ENCODE assay signal across 27 cellular contexts in genomic region chr1:13794231-13795187, GRCh38.
DNase-seq lines count a peak whose midpoint lies in the region; ATAC-seq, FAIRE-seq and TF ChIP-seq lines count a peak whose summit lies in the region.
"Had no signal": no experiment of that assay in that cellular context is flagged by ENCODE, and none has a peak within 500 bp of the region (broad histone marks: within the 10 kb centered on the region; RNA-seq: fewer than 3 reads in every experiment).

No MANE protein-coding gene starts in this region.

- no peaks in the 10 kb centered on the region for H3K36me3 ChIP-seq in psoas muscle (ENCODE audit: insufficient read depth in 1 of 2, low read depth in 1 of 2)
- H3K36me3 ChIP-seq: BE2C, brain microvascular endothelial cell, colonic mucosa, pancreas had no signal

- no peak for TF ChIP-seq CTCF in psoas muscle (IDR thresholded peaks at IDR 0.05)

- H3K4me1 ChIP-seq in psoas muscle: peaks cover 57% of the 10 kb centered on the region
- H3K4me1 ChIP-seq: BE2C, colonic mucosa, upper lobe of right lung had no signal

- CTCF ChIA-PET in activated CD4-positive, alpha-beta T cell treated with anti-CD3 and anti-CD28 coated beads for 36 hours (lab: Charles Lee): interaction anchor here (0.7 to 1.2 kb wide), 4 partner anchors 64 to 1738 kb away, joined by 3 to 5 read pairs (median 3); no protein-coding TSS in a partner anchor
- CTCF ChIA-PET in activated CD4-positive, alpha-beta T cell treated with anti-CD3 and anti-CD28 coated beads, Interleukin-2, amount 10 ng/mL, durations not matched to agents 7 days and 5 days (lab: Charles Lee): interaction anchor here (0.8 to 1.1 kb wide), 2 partner anchors 13 to 30 kb away, joined by 3 to 6 read pairs; no protein-coding TSS in a partner anchor

- intact Hi-C loops in activated CD4-positive, alpha-beta T cell treated with anti-CD3 and anti-CD28 coated beads for 36 hours (cut with DNase I, micrococcal nuclease): loop anchor here in 1 of 2 experiments (2.0 kb wide), 1 partner anchor 38 kb away; no protein-coding TSS in a partner anchor
- intact Hi-C loops in psoas muscle (cut with DNase I): loop anchor here in 1 of 2 donors (5.0 kb wide), 1 partner anchor 828 kb away; no protein-coding TSS in a partner anchor

- peaks cover 60% of the 10 kb centered on the region for H3K4me1 Mint-ChIP-seq in activated CD4-positive, alpha-beta T cell treated with anti-CD3 and anti-CD28 coated beads for 36 hours
- H3K4me1 Mint-ChIP-seq in activated CD4-positive, alpha-beta T cell treated with anti-CD3 and anti-CD28 coated beads, Interleukin-2, amount 10 ng/mL, durations not matched to agents 7 days and 5 days: peaks cover 17% of the 10 kb centered on the region
- peaks cover 72% of the 10 kb centered on the region for H3K4me1 Mint-ChIP-seq in activated naive CD8-positive, alpha-beta T cell treated with anti-CD3 and anti-CD28 coated beads, Interleukin-2, amount 50 U/mL, for 24 hours

- H3K27me3 Mint-ChIP-seq in activated CD4-positive, alpha-beta T cell treated with anti-CD3 and anti-CD28 coated beads for 36 hours: no peaks in the 10 kb centered on the region
- H3K27me3 Mint-ChIP-seq in activated CD4-positive, alpha-beta T cell treated with anti-CD3 and anti-CD28 coated beads, Interleukin-2, amount 10 ng/mL, durations not matched to agents 7 days and 5 days: no peaks in the 10 kb centered on the region
- H3K27me3 Mint-ChIP-seq in activated naive CD8-positive, alpha-beta T cell treated with anti-CD3 and anti-CD28 coated beads, Interleukin-2, amount 50 U/mL, for 24 hours: no peaks in the 10 kb centered on the region
- H3K27me3 Mint-ChIP-seq: activated CD8-positive, alpha-beta memory T cell treated with anti-CD3 and anti-CD28 coated beads, Interleukin-2, amount 10 ng/mL, durations not matched to agents 7 days and 5 days; activated naive CD8-positive, alpha-beta T cell treated with anti-CD3 and anti-CD28 coated beads, Interleukin-2, amount 10 ng/mL, durations not matched to agents 7 days and 5 days had no signal

- no peaks in the 10 kb centered on the region for H3K27me3 ChIP-seq in psoas muscle (ENCODE audit: insufficient read depth in 3 of 3, low read length in 2 of 3)
- H3K27me3 ChIP-seq: BE2C, brain microvascular endothelial cell, colonic mucosa, hepatocyte, pancreas, sigmoid colon, upper lobe of right lung had no signal

- no peaks in the 10 kb centered on the region for H3K9me3 Mint-ChIP-seq in activated CD4-positive, alpha-beta T cell treated with anti-CD3 and anti-CD28 coated beads for 36 hours (ENCODE audit: low read depth)
- H3K9me3 Mint-ChIP-seq in activated CD4-positive, alpha-beta T cell treated with anti-CD3 and anti-CD28 coated beads, Interleukin-2, amount 10 ng/mL, durations not matched to agents 7 days and 5 days: no peaks in the 10 kb centered on the region
- no peaks in the 10 kb centered on the region for H3K9me3 Mint-ChIP-seq in activated naive CD8-positive, alpha-beta T cell treated with anti-CD3 and anti-CD28 coated beads, Interleukin-2, amount 50 U/mL, for 24 hours
- H3K9me3 Mint-ChIP-seq: activated naive CD8-positive, alpha-beta T cell treated with anti-CD3 and anti-CD28 coated beads, Interleukin-2, amount 10 ng/mL, durations not matched to agents 7 days and 5 days; T-helper 2 cell treated with Interferon-gamma antibody and Interleukin-4, amounts not matched to agents 5 μg/mL and 100 μg/mL, for 36 hours had no signal

- no peak for FAIRE-seq in GM12892 (lab: Jason Lieb, UNC)
- FAIRE-seq: G401.6, islet of Langerhans, pancreas had no signal

- peak; percentile 40 for DNase-seq in activated CD4-positive, alpha-beta T cell treated with anti-CD3 and anti-CD28 coated beads for 36 hours
- DNase-seq in activated CD4-positive, alpha-beta T cell treated with anti-CD3 and anti-CD28 coated beads, Interleukin-2, amount 10 ng/mL, durations not matched to agents 7 days and 5 days: no peak
- DNase-seq in GM12892 (ENCODE audit: insufficient read length) (no peak), psoas muscle (no peak), dermis blood vessel endothelial cell (no peak)
- DNase-seq in activated naive CD8-positive, alpha-beta T cell treated with anti-CD3 and anti-CD28 coated beads, Interleukin-2, amount 50 U/mL, for 24 hours: no peak
- DNase-seq: 8988T; activated CD8-positive, alpha-beta memory T cell treated with anti-CD3 and anti-CD28 coated beads, Interleukin-2, amount 10 ng/mL, durations not matched to agents 7 days and 5 days; activated naive CD8-positive, alpha-beta T cell treated with anti-CD3 and anti-CD28 coated beads, Interleukin-2, amount 10 ng/mL, durations not matched to agents 7 days and 5 days; BE2C; brain microvascular endothelial cell; colonic mucosa; DMS 273 treated with DMSO at 0.1 percent for 48 hours; foreskin fibroblast; MM.1S; NCI-H774; pancreas; PC-9; sigmoid colon; upper lobe of right lung had no signal

- peak overlapping the region; percentile 82 for H3K27ac ChIP-seq in psoas muscle
- H3K27ac ChIP-seq: brain microvascular endothelial cell, colonic mucosa, hepatocyte, pancreas, PC-9, sigmoid colon, upper lobe of right lung had no signal

- H3K4me3 Mint-ChIP-seq in activated CD4-positive, alpha-beta T cell treated with anti-CD3 and anti-CD28 coated beads for 36 hours: no peak overlapping the region
- no peak overlapping the region for H3K4me3 Mint-ChIP-seq in activated CD4-positive, alpha-beta T cell treated with anti-CD3 and anti-CD28 coated beads, Interleukin-2, amount 10 ng/mL, durations not matched to agents 7 days and 5 days
- peak overlapping the region; percentile 35 for H3K4me3 Mint-ChIP-seq in activated naive CD8-positive, alpha-beta T cell treated with anti-CD3 and anti-CD28 coated beads, Interleukin-2, amount 50 U/mL, for 24 hours
- H3K4me3 Mint-ChIP-seq: activated CD8-positive, alpha-beta memory T cell treated with anti-CD3 and anti-CD28 coated beads, Interleukin-2, amount 10 ng/mL, durations not matched to agents 7 days and 5 days; activated naive CD8-positive, alpha-beta T cell treated with anti-CD3 and anti-CD28 coated beads, Interleukin-2, amount 10 ng/mL, durations not matched to agents 7 days and 5 days; T-helper 2 cell treated with Interferon-gamma antibody and Interleukin-4, amounts not matched to agents 5 μg/mL and 100 μg/mL, for 36 hours had no signal

- H3K27ac Mint-ChIP-seq in activated CD4-positive, alpha-beta T cell treated with anti-CD3 and anti-CD28 coated beads for 36 hours: peak overlapping the region; percentile 86
- H3K27ac Mint-ChIP-seq in activated CD4-positive, alpha-beta T cell treated with anti-CD3 and anti-CD28 coated beads, Interleukin-2, amount 10 ng/mL, durations not matched to agents 7 days and 5 days: no peak overlapping the region
- H3K27ac Mint-ChIP-seq in activated naive CD8-positive, alpha-beta T cell treated with anti-CD3 and anti-CD28 coated beads, Interleukin-2, amount 50 U/mL, for 24 hours: peak overlapping the region; percentile 81
- H3K27ac Mint-ChIP-seq: activated CD8-positive, alpha-beta memory T cell treated with anti-CD3 and anti-CD28 coated beads, Interleukin-2, amount 10 ng/mL, durations not matched to agents 7 days and 5 days; activated naive CD8-positive, alpha-beta T cell treated with anti-CD3 and anti-CD28 coated beads, Interleukin-2, amount 10 ng/mL, durations not matched to agents 7 days and 5 days; T-helper 2 cell treated with Interferon-gamma antibody and Interleukin-4, amounts not matched to agents 5 μg/mL and 100 μg/mL, for 36 hours had no signal

- no peak overlapping the region for H3K4me3 ChIP-seq in psoas muscle
- H3K4me3 ChIP-seq: colonic mucosa, hepatocyte, lung, pancreas, PC-9, sigmoid colon, upper lobe of right lung had no signal

- WGBS in psoas muscle, 3 donors: 33 to 51% (median 36%) methylated on average over 8 of the region's 8 CpGs

- POLR2A ChIA-PET in activated CD4-positive, alpha-beta T cell treated with anti-CD3 and anti-CD28 coated beads for 36 hours (lab: Charles Lee): interaction anchor here (1.1 kb wide), 1 partner anchor 64 kb away, joined by 4 read pairs; no protein-coding TSS in a partner anchor
- POLR2A ChIA-PET in activated CD4-positive, alpha-beta T cell treated with anti-CD3 and anti-CD28 coated beads, Interleukin-2, amount 10 ng/mL, durations not matched to agents 7 days and 5 days (lab: Charles Lee): no interaction called here

- TF ChIP-seq POLR2A in GM12892 (IDR thresholded peaks at IDR 0.05; ENCODE audit: low read depth, low read length): 0 out of 2 replicates have a peak, but pooled peaks have one; percentile 14

- H3K36me3 Mint-ChIP-seq in activated CD4-positive, alpha-beta T cell treated with anti-CD3 and anti-CD28 coated beads for 36 hours (ENCODE audit: low read depth): peaks cover 31% of the 10 kb centered on the region
- H3K36me3 Mint-ChIP-seq in activated CD4-positive, alpha-beta T cell treated with anti-CD3 and anti-CD28 coated beads, Interleukin-2, amount 10 ng/mL, durations not matched to agents 7 days and 5 days (ENCODE audit: low read depth): peaks cover 32% of the 10 kb centered on the region
- H3K36me3 Mint-ChIP-seq in activated naive CD8-positive, alpha-beta T cell treated with anti-CD3 and anti-CD28 coated beads, Interleukin-2, amount 50 U/mL, for 24 hours (ENCODE audit: low read depth): peaks cover 34% of the 10 kb centered on the region

- no peaks in the 10 kb centered on the region for H3K9me3 ChIP-seq in psoas muscle
- H3K9me3 ChIP-seq: BE2C, colonic mucosa, pancreas, sigmoid colon, upper lobe of right lung had no signal

- peak; percentile 79 for ATAC-seq in activated CD4-positive, alpha-beta T cell treated with anti-CD3 and anti-CD28 coated beads for 36 hours
- peak; percentile 59 for ATAC-seq in activated naive CD8-positive, alpha-beta T cell treated with anti-CD3 and anti-CD28 coated beads, Interleukin-2, amount 50 U/mL, for 24 hours
- ATAC-seq in psoas muscle (peak; percentile 61 to 86 (median 70)), GM21737 (IDR thresholded peaks at IDR 0.05; ENCODE audit: unreplicated experiment) (no peak), HG03520 (IDR thresholded peaks at IDR 0.05; ENCODE audit: unreplicated experiment) (no peak)
- ATAC-seq: activated CD8-positive, alpha-beta memory T cell treated with anti-CD3 and anti-CD28 coated beads, Interleukin-2, amount 10 ng/mL, durations not matched to agents 7 days and 5 days; pancreas; upper lobe of right lung had no signal

Comparison
In these comparisons a context has a peak if more than half of its experiments do, and no peak if none do; other contexts are left out.
1. ATAC-seq: peak in activated CD4-positive, alpha-beta T cell treated with anti-CD3 and anti-CD28 coated beads for 36 hours (single experiment), activated naive CD8-positive, alpha-beta T cell treated with anti-CD3 and anti-CD28 coated beads, Interleukin-2, amount 50 U/mL, for 24 hours (single experiment) and psoas muscle (4 of 4); none in GM21737 (single experiment) and HG03520 (single experiment).